In the genomic region with DNA sequence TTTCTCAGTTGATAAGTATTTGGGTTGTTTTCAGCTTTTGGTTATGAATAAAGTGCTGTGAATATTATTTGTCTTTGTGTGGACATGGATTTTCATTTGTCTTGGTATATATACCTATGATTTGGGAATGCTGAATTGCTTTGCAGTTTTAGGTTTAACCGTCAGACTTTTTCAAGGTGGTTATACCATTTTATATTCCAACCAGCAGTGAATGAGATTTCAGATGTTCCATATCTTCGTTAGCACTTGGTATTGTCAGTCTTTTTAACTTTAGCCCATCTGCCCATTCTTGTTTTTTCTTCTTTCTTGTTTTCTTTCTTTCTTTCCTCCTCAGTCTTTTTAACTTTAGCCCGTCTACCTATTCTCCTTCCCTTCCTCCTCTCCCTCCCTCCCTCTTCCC, we compare ENCODE assay signal across 1 cellular context.
A peak's percentile ranks its signal among the peaks of the same experiment; 100 is the strongest.
TF ChIP-seq lines count a peak whose summit lies in the region.

No MANE protein-coding gene starts in this region.

TF ChIP-seq in K562, 482 proteins besides CTCF, POLR2A, EP300 and RAD21 (continued from another document):
- TF ChIP-seq, protein P1, sequence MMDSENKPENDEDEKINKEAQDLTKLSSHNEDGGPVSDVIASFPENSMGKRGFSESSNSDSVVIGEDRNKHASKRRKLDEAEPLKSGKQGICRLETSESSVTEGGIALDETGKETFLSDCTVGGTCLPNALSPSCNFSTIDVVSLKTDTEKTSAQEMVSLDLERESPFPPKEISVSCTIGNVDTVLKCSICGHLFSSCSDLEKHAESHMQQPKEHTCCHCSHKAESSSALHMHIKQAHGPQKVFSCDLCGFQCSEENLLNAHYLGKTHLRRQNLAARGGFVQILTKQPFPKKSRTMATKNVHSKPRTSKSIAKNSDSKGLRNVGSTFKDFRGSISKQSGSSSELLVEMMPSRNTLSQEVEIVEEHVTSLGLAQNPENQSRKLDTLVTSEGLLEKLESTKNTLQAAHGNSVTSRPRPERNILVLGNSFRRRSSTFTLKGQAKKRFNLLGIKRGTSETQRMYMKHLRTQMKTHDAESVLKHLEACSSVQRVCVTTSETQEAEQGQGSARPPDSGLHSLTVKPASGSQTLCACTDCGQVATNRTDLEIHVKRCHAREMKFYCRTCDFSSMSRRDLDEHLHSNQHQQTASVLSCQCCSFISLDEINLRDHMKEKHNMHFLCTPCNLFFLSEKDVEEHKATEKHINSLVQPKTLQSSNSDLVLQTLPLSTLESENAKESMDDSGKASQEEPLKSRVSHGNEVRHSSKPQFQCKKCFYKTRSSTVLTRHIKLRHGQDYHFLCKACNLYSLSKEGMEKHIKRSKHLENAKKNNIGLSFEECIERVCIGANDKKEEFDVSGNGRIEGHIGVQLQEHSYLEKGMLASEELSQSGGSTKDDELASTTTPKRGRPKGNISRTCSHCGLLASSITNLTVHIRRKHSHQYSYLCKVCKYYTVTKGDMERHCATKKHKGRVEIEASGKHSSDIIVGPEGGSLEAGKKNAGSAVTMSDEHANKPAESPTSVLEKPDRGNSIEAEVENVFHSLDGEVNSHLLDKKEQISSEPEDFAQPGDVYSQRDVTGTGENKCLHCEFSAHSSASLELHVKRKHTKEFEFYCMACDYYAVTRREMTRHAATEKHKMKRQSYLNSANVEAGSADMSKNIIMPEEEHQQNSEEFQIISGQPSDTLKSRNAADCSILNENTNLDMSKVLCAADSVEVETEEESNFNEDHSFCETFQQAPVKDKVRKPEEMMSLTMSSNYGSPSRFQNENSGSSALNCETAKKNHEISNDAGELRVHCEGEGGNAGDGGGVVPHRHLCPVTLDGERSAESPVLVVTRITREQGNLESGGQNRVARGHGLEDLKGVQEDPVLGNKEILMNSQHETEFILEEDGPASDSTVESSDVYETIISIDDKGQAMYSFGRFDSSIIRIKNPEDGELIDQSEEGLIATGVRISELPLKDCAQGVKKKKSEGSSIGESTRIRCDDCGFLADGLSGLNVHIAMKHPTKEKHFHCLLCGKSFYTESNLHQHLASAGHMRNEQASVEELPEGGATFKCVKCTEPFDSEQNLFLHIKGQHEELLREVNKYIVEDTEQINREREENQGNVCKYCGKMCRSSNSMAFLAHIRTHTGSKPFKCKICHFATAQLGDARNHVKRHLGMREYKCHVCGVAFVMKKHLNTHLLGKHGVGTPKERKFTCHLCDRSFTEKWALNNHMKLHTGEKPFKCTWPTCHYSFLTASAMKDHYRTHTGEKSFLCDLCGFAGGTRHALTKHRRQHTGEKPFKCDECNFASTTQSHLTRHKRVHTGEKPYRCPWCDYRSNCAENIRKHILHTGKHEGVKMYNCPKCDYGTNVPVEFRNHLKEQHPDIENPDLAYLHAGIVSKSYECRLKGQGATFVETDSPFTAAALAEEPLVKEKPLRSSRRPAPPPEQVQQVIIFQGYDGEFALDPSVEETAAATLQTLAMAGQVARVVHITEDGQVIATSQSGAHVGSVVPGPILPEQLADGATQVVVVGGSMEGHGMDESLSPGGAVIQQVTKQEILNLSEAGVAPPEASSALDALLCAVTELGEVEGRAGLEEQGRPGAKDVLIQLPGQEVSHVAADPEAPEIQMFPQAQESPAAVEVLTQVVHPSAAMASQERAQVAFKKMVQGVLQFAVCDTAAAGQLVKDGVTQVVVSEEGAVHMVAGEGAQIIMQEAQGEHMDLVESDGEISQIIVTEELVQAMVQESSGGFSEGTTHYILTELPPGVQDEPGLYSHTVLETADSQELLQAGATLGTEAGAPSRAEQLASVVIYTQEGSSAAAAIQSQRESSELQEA (IDR thresholded peaks at IDR 0.05; ENCODE audit: low read depth): peak; percentile 15; the same call in 1 of the 2 replicates
- TF ChIP-seq RBM25 (IDR thresholded peaks at IDR 0.05; ENCODE audit: low read depth, low read length, severe bottlenecking) (peak; percentile 57), CBX5 (IDR thresholded peaks at IDR 0.05; ENCODE audit: borderline replicate concordance, low read depth) (no peak), HNRNPK (IDR thresholded peaks at IDR 0.05; ENCODE audit: low read depth, low read length, poor library complexity, severe bottlenecking) (no peak), ZNF384 (IDR thresholded peaks at IDR 0.05; ENCODE audit: low read depth, low read length) (no peak)
- TF ChIP-seq, protein P2, sequence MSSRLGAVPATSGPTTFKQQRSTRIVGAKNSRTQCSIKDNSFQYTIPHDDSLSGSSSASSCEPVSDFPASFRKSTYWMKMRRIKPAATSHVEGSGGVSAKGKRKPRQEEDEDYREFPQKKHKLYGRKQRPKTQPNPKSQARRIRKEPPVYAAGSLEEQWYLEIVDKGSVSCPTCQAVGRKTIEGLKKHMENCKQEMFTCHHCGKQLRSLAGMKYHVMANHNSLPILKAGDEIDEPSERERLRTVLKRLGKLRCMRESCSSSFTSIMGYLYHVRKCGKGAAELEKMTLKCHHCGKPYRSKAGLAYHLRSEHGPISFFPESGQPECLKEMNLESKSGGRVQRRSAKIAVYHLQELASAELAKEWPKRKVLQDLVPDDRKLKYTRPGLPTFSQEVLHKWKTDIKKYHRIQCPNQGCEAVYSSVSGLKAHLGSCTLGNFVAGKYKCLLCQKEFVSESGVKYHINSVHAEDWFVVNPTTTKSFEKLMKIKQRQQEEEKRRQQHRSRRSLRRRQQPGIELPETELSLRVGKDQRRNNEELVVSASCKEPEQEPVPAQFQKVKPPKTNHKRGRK (tag; IDR thresholded peaks at IDR 0.05): peak; percentile 21; the same call in 1 of the 2 replicates
TF ChIP-seq in K562: peak in this region for 3.
